Comparison of ENCODE assay signal across 20 cellular contexts in genomic region chr18:68918216-68918615, GRCh38.
A peak's percentile ranks its signal among the peaks of the same experiment; 100 is the strongest.
DNase-seq lines count a peak whose midpoint lies in the region; FAIRE-seq and TF ChIP-seq lines count a peak whose summit lies in the region.
"Had no signal": no experiment of that assay in that cellular context is flagged by ENCODE, and none has a peak within 500 bp of the region (broad histone marks: within the 10 kb centered on the region; RNA-seq: fewer than 3 reads in every experiment).

No MANE protein-coding gene starts in this region.

- CTCF ChIA-PET in mammary epithelial cell (lab: Charles Lee; ENCODE audit: low non-redundant PET): no interaction called here

- WGBS in mammary epithelial cell (ENCODE audit: low coverage, missing lambda C conversion rate): 33% methylated on average over 3 of the region's 3 CpGs

- no peak for FAIRE-seq in bronchial epithelial cell (lab: Jason Lieb, UNC)
- FAIRE-seq: A549, G401.6, GM12891, GM19239 had no signal

- H3K36me3 ChIP-seq in mammary epithelial cell (ENCODE audit: insufficient read depth, low read length) (no peaks in the 10 kb centered on the region), breast epithelium (no peaks in the 10 kb centered on the region), bronchial epithelial cell (ENCODE audit: control insufficient read depth, insufficient read depth, low read length) (no peaks in the 10 kb centered on the region)
- H3K36me3 ChIP-seq: BLaER1 treated with 17β-estradiol and CSF1 and Interleukin-3, amounts not matched to agents 10 nM and 100 nM had no signal

- H3K4me2 ChIP-seq in mammary epithelial cell (ENCODE audit: insufficient read depth, low read depth, low read length): no peak overlapping the region
- H3K4me2 ChIP-seq: A549; BLaER1 treated with 17β-estradiol and CSF1 and Interleukin-3, amounts not matched to agents 10 nM and 100 nM had no signal

- H3K4me3 ChIP-seq in mammary epithelial cell (replicated peaks in 1 of 3; ENCODE audit: insufficient read depth in 1 of 3, low read depth in 2 of 3, low read length in 3 of 3) (no peak overlapping the region), breast epithelium (no peak overlapping the region), bronchial epithelial cell (ENCODE audit: low read depth, low read length) (no peak overlapping the region)
- H3K4me3 ChIP-seq: A549; BLaER1 treated with 17β-estradiol and CSF1 and Interleukin-3, amounts not matched to agents 10 nM and 100 nM had no signal

- H3K79me2 ChIP-seq in mammary epithelial cell (ENCODE audit: insufficient read depth, low read length): no peaks in the 10 kb centered on the region

- H2AFZ ChIP-seq in mammary epithelial cell (ENCODE audit: low read depth, low read length): peak overlapping the region; percentile 28

- intact Hi-C loops in mammary epithelial cell (cut with micrococcal nuclease) (no loop called here), breast epithelium (cut with DNase I; ENCODE audit: low total_unique reads) (no loop called here)

- dilution Hi-C loops in mammary epithelial cell (cut with HindIII; ENCODE audit: low sequenced_read_pairs): no loop called here

- in situ Hi-C loops in mammary epithelial cell (cut with MboI; ENCODE audit: low sequenced_read_pairs in 2 of 2): no loop called here

- no peaks in the 10 kb centered on the region for H3K27me3 ChIP-seq in mammary epithelial cell (ENCODE audit: insufficient read depth, low read length)
- H3K27me3 ChIP-seq in breast epithelium: no peaks in the 10 kb centered on the region
- H3K27me3 ChIP-seq in bronchial epithelial cell (ENCODE audit: control insufficient read depth, insufficient read depth, low read length): no peaks in the 10 kb centered on the region

- BruUV-seq in mammary epithelial cell (replicated peaks; lab: Mats Ljungman, UMichigan): no TSS peak

- no peak for TF ChIP-seq POLR2A in breast epithelium (IDR thresholded peaks at IDR 0.05)

- H3K27ac ChIP-seq in mammary epithelial cell (ENCODE audit: insufficient read depth, low read depth, low read length): no peak overlapping the region
- no peak overlapping the region for H3K27ac ChIP-seq in breast epithelium
- peak overlapping the region; percentile 84 for H3K27ac ChIP-seq in epithelial cell of prostate
- H3K27ac ChIP-seq: 22Rv1; A549; BLaER1 treated with 17β-estradiol and CSF1 and Interleukin-3, amounts not matched to agents 10 nM and 100 nM; C4-2B had no signal

- peak; percentile 49 for DNase-seq in mammary epithelial cell
- no peak for DNase-seq in breast epithelium (ENCODE audit: low spot score in 2 of 2)
- DNase-seq in bronchial epithelial cell (ENCODE audit: low read depth): peak; percentile 48
- no peak for DNase-seq in epithelial cell of prostate (ENCODE audit: low read depth, low spot score)
- no peak for DNase-seq in SKM-1 (lab: John Stamatoyannopoulos, UW; ENCODE audit: unreplicated experiment)
- DNase-seq in OCI-M2 (lab: John Stamatoyannopoulos, UW; ENCODE audit: unreplicated experiment): no peak
- DNase-seq: AML-193; Caco-2; Calu3; CD4-positive, alpha-beta T cell; CD8-positive, alpha-beta T cell; DMS79 treated with DMSO at 0.1 percent for 48 hours; GF-D8 had no signal

- no peak overlapping the region for H3K9ac ChIP-seq in mammary epithelial cell (ENCODE audit: insufficient read depth, low read length)
- H3K9ac ChIP-seq: BLaER1 treated with 17β-estradiol and CSF1 and Interleukin-3, amounts not matched to agents 10 nM and 100 nM had no signal

- peaks cover 36% of the 10 kb centered on the region for H3K4me1 ChIP-seq in mammary epithelial cell (ENCODE audit: insufficient read depth, low read length)
- no peaks in the 10 kb centered on the region for H3K4me1 ChIP-seq in breast epithelium
- H3K4me1 ChIP-seq: A549, Caco-2 had no signal

- H3K9me3 ChIP-seq in mammary epithelial cell (replicated peaks; ENCODE audit: insufficient read depth, low read length): no peaks in the 10 kb centered on the region
- H3K9me3 ChIP-seq in breast epithelium: no peaks in the 10 kb centered on the region
- H3K9me3 ChIP-seq: A549; BLaER1 treated with 17β-estradiol and CSF1 and Interleukin-3, amounts not matched to agents 10 nM and 100 nM; Caco-2 had no signal

- TF ChIP-seq CTCF in mammary epithelial cell (conservative IDR thresholded peaks at IDR 0.05 in 1 of 2, IDR thresholded peaks at IDR 0.05 in 1 of 2; ENCODE audit: extremely low read depth in 1 of 2, insufficient read depth in 1 of 2, low read depth in 1 of 2, low read length in 2 of 2) (no peak), breast epithelium (IDR thresholded peaks at IDR 0.05) (no peak), bronchial epithelial cell (IDR thresholded peaks at IDR 0.05; ENCODE audit: insufficient read depth, low read length, severe bottlenecking) (no peak)

- H4K20me1 ChIP-seq in mammary epithelial cell (ENCODE audit: insufficient read depth, low read length): no peaks in the 10 kb centered on the region
- H4K20me1 ChIP-seq: BLaER1 treated with 17β-estradiol and CSF1 and Interleukin-3, amounts not matched to agents 10 nM and 100 nM had no signal

Comparison
In these comparisons a context has a peak if more than half of its experiments do, and no peak if none do; other contexts are left out.
1. DNase-seq: peak in mammary epithelial cell (single experiment) and bronchial epithelial cell (single experiment); none in breast epithelium (0 of 2), epithelial cell of prostate (single experiment), SKM-1 (single experiment) and OCI-M2 (single experiment).